In the genomic region with DNA sequence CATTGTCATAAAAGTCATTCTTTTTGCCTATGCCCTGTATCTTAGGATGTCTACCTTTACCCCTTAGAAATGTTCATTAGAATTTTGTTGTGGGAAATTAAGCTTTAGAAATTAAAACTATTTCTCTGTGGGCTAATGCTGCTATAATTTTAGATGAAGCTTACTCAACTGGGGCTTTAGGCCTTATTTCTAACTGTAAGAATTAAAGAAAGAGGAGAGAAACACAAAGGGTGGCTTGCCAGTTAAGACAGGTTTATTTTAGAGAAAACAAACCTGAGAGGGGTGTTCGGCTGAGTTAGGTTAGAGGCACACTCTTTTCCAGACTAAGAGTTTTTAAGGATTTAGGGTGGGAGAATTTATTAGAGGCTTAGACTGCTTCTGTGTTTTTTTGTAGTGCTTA, we compare ENCODE assay signal across 1 cellular context.
TF ChIP-seq lines count a peak whose summit lies in the region.

No MANE protein-coding gene starts in this region.

TF ChIP-seq in HepG2, 621 proteins besides CTCF, POLR2A, EP300 and RAD21:
- TF ChIP-seq, protein P1, sequence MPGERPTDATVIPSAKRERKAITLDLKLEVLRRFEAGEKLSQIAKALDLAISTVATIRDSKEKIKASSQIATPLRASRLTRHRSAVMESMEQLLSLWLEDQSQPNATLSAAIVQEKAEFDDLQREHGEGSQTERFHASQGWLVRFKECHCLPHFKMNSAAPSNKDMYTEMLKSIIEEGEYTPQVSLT (CRISPR knock-in tag; IDR thresholded peaks at IDR 0.05; ENCODE audit: borderline replicate concordance, low read depth) = no peak
- TF ChIP-seq ZSCAN29 (CRISPR knock-in tag; conservative IDR thresholded peaks at IDR 0.05) (no peak), ZNF850 (CRISPR knock-in tag; conservative IDR thresholded peaks at IDR 0.05) (peak; percentile 98), ZNF577 (CRISPR knock-in tag; IDR thresholded peaks at IDR 0.05; ENCODE audit: borderline replicate concordance, low read depth) (no peak), SMAD3 (CRISPR knock-in tag; IDR thresholded peaks at IDR 0.05) (no peak), DMTF1 (CRISPR knock-in tag; IDR thresholded peaks at IDR 0.05) (no peak), MATR3 (CRISPR knock-in tag; IDR thresholded peaks at IDR 0.05) (no peak)
